13 cellular contexts compared by ENCODE assay signal in the genomic region with DNA sequence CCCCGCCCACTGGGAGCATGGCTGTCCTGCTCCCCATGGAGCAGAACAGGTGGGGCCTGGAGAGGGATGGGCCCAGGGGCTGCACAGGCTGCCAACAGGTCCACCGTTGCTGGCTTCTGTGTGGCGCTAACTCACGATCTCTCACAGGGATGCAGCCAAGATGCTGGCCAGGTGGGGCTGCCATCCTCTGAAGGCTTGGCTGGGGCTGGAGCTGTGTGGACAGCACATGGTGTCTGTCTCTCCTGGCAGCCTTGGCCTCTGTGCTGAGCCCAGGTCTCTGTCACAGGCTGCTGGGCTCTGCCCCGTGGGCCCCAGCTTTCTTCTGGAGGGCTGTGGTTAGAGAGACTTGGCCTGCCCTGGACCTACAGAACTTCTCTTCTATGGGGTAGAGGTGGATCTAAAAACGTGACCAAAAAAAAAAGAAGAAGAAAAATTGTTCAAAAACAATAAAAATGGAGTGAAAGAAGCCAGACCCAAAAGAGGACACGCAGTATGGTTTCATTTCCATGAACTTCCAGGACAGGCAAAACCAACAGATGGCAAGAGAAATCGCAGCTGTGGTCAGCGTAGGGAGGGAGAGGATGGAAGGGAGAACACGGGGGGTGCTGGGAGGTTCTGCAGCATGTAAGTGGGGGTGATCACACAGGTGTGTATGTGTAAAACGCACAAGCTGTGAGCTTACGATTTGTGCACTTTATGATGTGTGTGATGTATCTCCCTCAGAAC. TPM values are rescaled to one million over a fixed set of nuclear protein-coding genes. Genes with fewer than 3 reads are reported as not detected.
DNase-seq lines count a peak whose midpoint lies in the region; ATAC-seq and TF ChIP-seq lines count a peak whose summit lies in the region.
"Had no signal": no experiment of that assay in that cellular context is flagged by ENCODE, and none has a peak within 500 bp of the region (broad histone marks: within the 10 kb centered on the region; RNA-seq: fewer than 3 reads in every experiment).

No MANE protein-coding gene starts in this region.

- no peak for DNase-seq in activated CD4-positive, alpha-beta T cell treated with anti-CD3 and anti-CD28 coated beads, Interleukin-2, amount 10 ng/mL, durations not matched to agents 24 days and 14 days
- no peak for DNase-seq in activated CD4-positive, alpha-beta T cell treated with anti-CD3 and anti-CD28 coated beads, Interleukin-2, amount 50 U/mL, for 48 hours
- DNase-seq in HL-60 (ENCODE audit: low read depth in 1 of 2, low spot score in 1 of 2): no peak
- DNase-seq in neuronal stem cell (ENCODE audit: low spot score): no peak
- DNase-seq in esophagus squamous epithelium (lab: John Stamatoyannopoulos, UW): no peak
- DNase-seq in midbrain (lab: John Stamatoyannopoulos, UW): no peak
- DNase-seq in DMS53 (lab: John Stamatoyannopoulos, UW): no peak
- DNase-seq: NCI-H2227 treated with DMSO at 0.1 percent for 48 hours had no signal

- no peak overlapping the region for H3K14ac ChIP-seq in neuronal stem cell (ENCODE audit: low read length)

- TF ChIP-seq POLR2A in esophagus squamous epithelium (IDR thresholded peaks at IDR 0.05): no peak

- H3K4me3 Mint-ChIP-seq in activated CD4-positive, alpha-beta T cell treated with anti-CD3 and anti-CD28 coated beads, Interleukin-2, amount 10 ng/mL, durations not matched to agents 24 days and 14 days: no peak overlapping the region
- peak overlapping the region; percentile 7 for H3K4me3 Mint-ChIP-seq in activated T-helper 17 cell treated with anti-CD3 and anti-CD28 coated beads, Interleukin-2, amount 50 U/mL, for 72 hours

- peaks cover 29% of the 10 kb centered on the region for H3K36me3 Mint-ChIP-seq in activated CD4-positive, alpha-beta T cell treated with anti-CD3 and anti-CD28 coated beads, Interleukin-2, amount 10 ng/mL, durations not matched to agents 24 days and 14 days (ENCODE audit: low read depth)
- H3K36me3 Mint-ChIP-seq in activated T-helper 17 cell treated with anti-CD3 and anti-CD28 coated beads, Interleukin-2, amount 50 U/mL, for 72 hours (ENCODE audit: low read depth): peaks cover 11% of the 10 kb centered on the region

- no peak overlapping the region for H3K4me2 ChIP-seq in neuronal stem cell (ENCODE audit: insufficient read depth, low read length, poor library complexity, severe bottlenecking)

- peaks cover 30% of the 10 kb centered on the region for H3K4me1 Mint-ChIP-seq in activated CD4-positive, alpha-beta T cell treated with anti-CD3 and anti-CD28 coated beads, Interleukin-2, amount 10 ng/mL, durations not matched to agents 24 days and 14 days
- H3K4me1 Mint-ChIP-seq in activated T-helper 17 cell treated with anti-CD3 and anti-CD28 coated beads, Interleukin-2, amount 50 U/mL, for 72 hours: peaks cover 24% of the 10 kb centered on the region

- no peak overlapping the region for H2BK15ac ChIP-seq in neuronal stem cell (ENCODE audit: low read length)

- no peak overlapping the region for H2AFZ ChIP-seq in neuronal stem cell (ENCODE audit: low read length)
- H2AFZ ChIP-seq: GM23248 had no signal

- no peak overlapping the region for H3K9ac ChIP-seq in neuronal stem cell (ENCODE audit: low read depth, low read length, poor library complexity)
- H3K9ac ChIP-seq: GM23248 had no signal

- H3K27ac ChIP-seq in HL-60 (replicated peaks): peak overlapping the region; percentile 6; the same call in 1 of the 2 replicates
- H3K27ac ChIP-seq in neuronal stem cell (replicated peaks; ENCODE audit: low read length): no peak overlapping the region
- no peak overlapping the region for H3K27ac ChIP-seq in esophagus squamous epithelium
- H3K27ac ChIP-seq: GM23248 had no signal

- H3K27ac Mint-ChIP-seq in activated CD4-positive, alpha-beta T cell treated with anti-CD3 and anti-CD28 coated beads, Interleukin-2, amount 10 ng/mL, durations not matched to agents 24 days and 14 days: peak overlapping the region; percentile 67
- H3K27ac Mint-ChIP-seq in activated T-helper 17 cell treated with anti-CD3 and anti-CD28 coated beads, Interleukin-2, amount 50 U/mL, for 72 hours: no peak overlapping the region
- H3K27ac Mint-ChIP-seq: stimulated activated naive CD8-positive, alpha-beta T cell treated with anti-CD3 and anti-CD28 coated beads, Interleukin-15, Interleukin-2, amounts not matched to agents 100 ng/mL and 50 ng/mL, for 24 hours had no signal

- peak overlapping the region; percentile 9 for H2BK120ac ChIP-seq in neuronal stem cell (ENCODE audit: low read depth, low read length)

- no peak overlapping the region for H2BK5ac ChIP-seq in neuronal stem cell (ENCODE audit: low read length)

- no peak overlapping the region for H3K4me3 ChIP-seq in HL-60 (replicated peaks; ENCODE audit: insufficient read depth, low read length)
- no peak overlapping the region for H3K4me3 ChIP-seq in neuronal stem cell (ENCODE audit: low read length in 2 of 2)
- no peak overlapping the region for H3K4me3 ChIP-seq in esophagus squamous epithelium
- H3K4me3 ChIP-seq: GM23248, K562 had no signal

- ATAC-seq in activated T-helper 17 cell treated with anti-CD3 and anti-CD28 coated beads, Interleukin-2, amount 50 U/mL, for 72 hours (replicated peaks): peak; percentile 4
- ATAC-seq: activated CD4-positive, CD25-positive, alpha-beta regulatory T cell treated with anti-CD3 and anti-CD28 coated beads, Interleukin-2, amount 50 U/mL, for 24 hours had no signal

- intact Hi-C loops in activated CD4-positive, alpha-beta T cell treated with anti-CD3 and anti-CD28 coated beads, Interleukin-2, amount 10 ng/mL, durations not matched to agents 24 days and 14 days (cut with micrococcal nuclease): no loop called here
- intact Hi-C loops in esophagus squamous epithelium (cut with DNase I): no loop called here

- H3K36me3 ChIP-seq in neuronal stem cell (replicated peaks in 1 of 2; ENCODE audit: control insufficient read depth in 2 of 2, insufficient read depth in 2 of 2, low read length in 2 of 2) (no peaks in the 10 kb centered on the region), esophagus squamous epithelium (no peaks in the 10 kb centered on the region)

- peak overlapping the region; percentile 11 for H3K23ac ChIP-seq in neuronal stem cell (ENCODE audit: low read depth, low read length, poor library complexity)

- peak overlapping the region; percentile 75 for H2BK12ac ChIP-seq in neuronal stem cell (ENCODE audit: low read length)

- H3K79me1 ChIP-seq in neuronal stem cell (ENCODE audit: low read depth, low read length): no peaks in the 10 kb centered on the region

- H3K4ac ChIP-seq in neuronal stem cell (ENCODE audit: low read length): no peak overlapping the region

- H4K8ac ChIP-seq in neuronal stem cell (ENCODE audit: low read depth, low read length): no peak overlapping the region

- WGBS in neuronal stem cell (ENCODE audit: extremely low coverage in 2 of 2, insufficient read length in 2 of 2, insufficient replicate concordance in 1 of 2), 2 donors: no CpG with 5 or more reads among the region's 12 CpGs
- WGBS in esophagus squamous epithelium, 2 donors: 20 to 39% methylated on average over 7 of the region's 12 CpGs

- H3K9me3 ChIP-seq in neuronal stem cell (replicated peaks in 1 of 2; ENCODE audit: control insufficient read depth in 2 of 2, insufficient read depth in 1 of 2, low read depth in 1 of 2, low read length in 2 of 2): peaks cover 0 to 2% of the 10 kb centered on the region in 2 donors
- no peaks in the 10 kb centered on the region for H3K9me3 ChIP-seq in esophagus squamous epithelium

- no peak overlapping the region for H4K91ac ChIP-seq in neuronal stem cell (ENCODE audit: low read depth, low read length, poor library complexity)

- peaks cover 4% of the 10 kb centered on the region in 2 donors for H3K4me1 ChIP-seq in neuronal stem cell (ENCODE audit: control insufficient read depth in 2 of 2, insufficient read depth in 1 of 2, low read depth in 1 of 2, low read length in 2 of 2)
- H3K4me1 ChIP-seq in esophagus squamous epithelium: peaks cover 0 to 25% (median 10%) of the 10 kb centered on the region in 3 donors

- no peak for TF ChIP-seq CTCF in HL-60 (IDR thresholded peaks at IDR 0.05; ENCODE audit: insufficient read depth, low read length)
- TF ChIP-seq CTCF in esophagus squamous epithelium (IDR thresholded peaks at IDR 0.05): no peak

- peak overlapping the region; percentile 47 for H2AK5ac ChIP-seq in neuronal stem cell (ENCODE audit: low read depth, low read length)

- no peaks in the 10 kb centered on the region for H3K27me3 Mint-ChIP-seq in activated CD4-positive, alpha-beta T cell treated with anti-CD3 and anti-CD28 coated beads, Interleukin-2, amount 10 ng/mL, durations not matched to agents 24 days and 14 days
- H3K27me3 Mint-ChIP-seq in activated T-helper 17 cell treated with anti-CD3 and anti-CD28 coated beads, Interleukin-2, amount 50 U/mL, for 72 hours: no peaks in the 10 kb centered on the region
- H3K27me3 Mint-ChIP-seq: stimulated activated naive CD8-positive, alpha-beta T cell treated with anti-CD3 and anti-CD28 coated beads, Interleukin-15, Interleukin-2, amounts not matched to agents 100 ng/mL and 50 ng/mL, for 24 hours had no signal

- H3K27me3 ChIP-seq in HL-60 (ENCODE audit: insufficient read depth, poor library complexity, severe bottlenecking): no peaks in the 10 kb centered on the region
- peaks cover 0 to 12% (median 0%) of the 10 kb centered on the region in 3 experiments for H3K27me3 ChIP-seq in neuronal stem cell (ENCODE audit: control insufficient read depth in 3 of 3, insufficient read depth in 3 of 3, low read depth in 1 of 3, low read length in 3 of 3)
- peaks cover 0 to 54% (median 0%) of the 10 kb centered on the region in 4 donors for H3K27me3 ChIP-seq in esophagus squamous epithelium

- H3K9me3 Mint-ChIP-seq in activated CD4-positive, alpha-beta T cell treated with anti-CD3 and anti-CD28 coated beads, Interleukin-2, amount 10 ng/mL, durations not matched to agents 24 days and 14 days: no peaks in the 10 kb centered on the region
- H3K9me3 Mint-ChIP-seq in activated T-helper 17 cell treated with anti-CD3 and anti-CD28 coated beads, Interleukin-2, amount 50 U/mL, for 72 hours: no peaks in the 10 kb centered on the region
- H3K9me3 Mint-ChIP-seq: stimulated activated naive CD8-positive, alpha-beta T cell treated with anti-CD3 and anti-CD28 coated beads, Interleukin-15, Interleukin-2, amounts not matched to agents 100 ng/mL and 50 ng/mL, for 24 hours had no signal

- H3K18ac ChIP-seq in neuronal stem cell (ENCODE audit: low read length): peak overlapping the region; percentile 38

RNA-seq across cellular contexts. Expression of gene PARVG, which starts 12.2 kb away (rescaled TPM):
- 48.9 and 52.2 TPM in 2 replicates for total RNA-seq in activated CD4-positive, alpha-beta T cell treated with anti-CD3 and anti-CD28 coated beads, Interleukin-2, amount 10 ng/mL, durations not matched to agents 24 days and 14 days
- 10 to 100 TPM; 34.9 to 35.8 TPM for total RNA-seq in activated T-helper 17 cell treated with anti-CD3 and anti-CD28 coated beads, Interleukin-2, amount 50 U/mL, for 72 hours
- polyA plus RNA-seq in neuronal stem cell (2013, experiment 1 of 2): 0.18 TPM
- polyA plus RNA-seq in neuronal stem cell (2013, experiment 2 of 2): 0.06 TPM
- total RNA-seq in esophagus squamous epithelium: 10 to 100 TPM in 1 of 4 donors, 1 to 10 TPM in 2, under 1 TPM in 1; 0.42 to 26.1 (median 2.2) TPM
- total RNA-seq: GM23248 had no signal
- polyA plus RNA-seq: GM23248, K562 had no signal
